ENCODE assay signal across 8 cellular contexts in the genomic region with DNA sequence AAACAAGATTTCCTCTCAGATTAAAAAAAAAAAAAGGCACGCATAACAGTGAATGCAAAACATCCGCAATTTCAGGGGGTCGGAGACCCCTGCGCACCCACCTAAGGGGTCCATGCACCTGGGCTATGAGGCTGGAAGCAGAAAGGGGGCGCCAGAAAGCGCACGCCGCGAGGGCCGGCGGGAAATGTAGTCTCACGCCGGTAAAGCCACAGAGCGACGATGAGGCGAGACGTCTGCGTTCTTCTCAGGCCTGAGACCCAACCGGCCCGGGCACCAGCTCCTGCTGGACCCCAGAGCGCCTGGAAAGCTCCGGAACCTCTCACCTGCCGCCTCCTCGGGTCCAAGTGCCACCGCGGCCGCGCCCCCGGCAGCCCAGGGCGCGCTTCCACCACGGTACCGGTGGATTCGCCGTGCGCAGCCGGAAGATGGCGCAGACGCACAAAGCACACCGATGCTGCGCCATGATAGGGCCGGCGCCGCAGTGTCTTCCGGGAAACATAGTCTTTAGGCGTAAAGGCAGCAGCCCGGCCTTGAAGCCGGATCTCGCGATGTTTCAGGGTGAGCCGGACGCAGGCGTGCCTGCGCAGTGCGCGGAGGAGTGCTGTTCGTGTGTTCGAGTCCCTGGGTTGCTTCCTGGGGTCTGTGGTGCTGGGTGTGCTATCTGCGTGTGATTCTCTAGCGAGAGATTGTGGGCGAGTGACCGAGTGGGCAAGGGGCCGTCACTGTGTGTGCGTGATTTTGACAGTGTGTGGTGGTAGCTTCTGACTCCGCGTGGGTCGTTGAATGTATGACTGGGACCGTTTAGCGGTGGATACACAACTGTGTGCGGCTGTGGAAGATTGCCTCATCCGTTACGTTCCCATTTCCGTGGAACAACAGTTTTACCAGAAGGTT. TPM values are rescaled to one million over a fixed set of nuclear protein-coding genes. Genes with fewer than 3 reads are reported as not detected.
DNase-seq lines count a peak whose midpoint lies in the region; ATAC-seq and TF ChIP-seq lines count a peak whose summit lies in the region.

ZNF582 (minus strand) TSS at position 416 of the 894 bp plus-strand sequence. CDS start 1,782 bp downstream, outside the sequence.

- TF ChIP-seq CTCF in HL-60 (IDR thresholded peaks at IDR 0.05; ENCODE audit: insufficient read depth, low read length) (peak; percentile 36), OCI-LY7 (conservative IDR thresholded peaks at IDR 0.05; ENCODE audit: low read length) (0 out of 2 replicates have a peak, but pooled peaks have one; percentile 29), fibroblast of pulmonary artery (IDR thresholded peaks at IDR 0.05; ENCODE audit: low read length, missing control alignments) (peak; percentile 73), natural killer cell (IDR thresholded peaks at IDR 0.05) (peak; percentile 65)

- no TSS peak for BruUV-seq in OCI-LY7 (replicated peaks; lab: Mats Ljungman, UMichigan)

- intact Hi-C loops in CD4-positive, alpha-beta memory T cell (cut with micrococcal nuclease) = loop anchor here (1.0 to 10.0 kb wide), 8 partner anchors 11 to 1914 kb away; partner anchors contain the start of genes ERVK3-1, ZNF264, ZNF329 and ZNF444
- intact Hi-C loops in OCI-LY7 (cut with micrococcal nuclease; ENCODE audit: unreplicated experiment) = no loop called here
- intact Hi-C loops in natural killer cell (cut with micrococcal nuclease) = loop anchor here (1.0 kb wide), 4 partner anchors 10 to 145 kb away; partner anchors contain the start of genes ZFP28 and ZSCAN5A

- H3K79me2 ChIP-seq in OCI-LY7 (ENCODE audit: insufficient read depth, low read depth, low read length) = no peaks in the 10 kb centered on the region

- H3K9me3 Mint-ChIP-seq in CD4-positive, alpha-beta memory T cell = peaks cover 2 to 77% (median 53%) of the 10 kb centered on the region in 8 donors
- H3K9me3 Mint-ChIP-seq in activated T-helper 17 cell treated with anti-CD3 and anti-CD28 coated beads, Interleukin-2, amount 50 U/mL, for 72 hours = peaks cover 28% of the 10 kb centered on the region
- H3K9me3 Mint-ChIP-seq in natural killer cell = peaks cover 5 to 7% of the 10 kb centered on the region in 2 donors

- no peaks in the 10 kb centered on the region for H3K27me3 ChIP-seq in CD4-positive, alpha-beta memory T cell (ENCODE audit: insufficient read depth, low read length)
- no peaks in the 10 kb centered on the region for H3K27me3 ChIP-seq in HL-60 (ENCODE audit: insufficient read depth, poor library complexity, severe bottlenecking)

- peak within 1 kb of the TSS; percentile 92 for H3K27ac ChIP-seq in CD4-positive, alpha-beta memory T cell (ENCODE audit: low read depth, low read length)
- H3K27ac ChIP-seq in HL-60 (replicated peaks) (peak within 1 kb of the TSS; percentile 91), OCI-LY7 (ENCODE audit: low read depth, low read length, poor library complexity, severe bottlenecking) (no peak within 1 kb of the TSS)

- peaks cover 0 to 8% of the 10 kb centered on the region in 2 donors for H3K9me3 ChIP-seq in CD4-positive, alpha-beta memory T cell (ENCODE audit: control insufficient read depth in 1 of 2, low read length in 2 of 2)
- H3K9me3 ChIP-seq in OCI-LY7 (ENCODE audit: low read length) = no peaks in the 10 kb centered on the region

- H3K9me2 ChIP-seq in OCI-LY7 (ENCODE audit: insufficient read depth, low read length) = no peaks in the 10 kb centered on the region

- peaks cover 54 to 71% of the 10 kb centered on the region in 2 donors for H3K36me3 Mint-ChIP-seq in CD4-positive, alpha-beta memory T cell
- peaks cover 56% of the 10 kb centered on the region for H3K36me3 Mint-ChIP-seq in activated T-helper 17 cell treated with anti-CD3 and anti-CD28 coated beads, Interleukin-2, amount 50 U/mL, for 72 hours (ENCODE audit: low read depth)
- H3K36me3 Mint-ChIP-seq in natural killer cell = peaks cover 30% of the 10 kb centered on the region

- H3K36me3 ChIP-seq in CD4-positive, alpha-beta memory T cell (ENCODE audit: insufficient read depth, low read length) = peaks cover 4% of the 10 kb centered on the region
- no peaks in the 10 kb centered on the region for H3K36me3 ChIP-seq in OCI-LY7 (ENCODE audit: insufficient read depth, low read length)

- H4K20me1 ChIP-seq in OCI-LY7 (ENCODE audit: insufficient read depth, low read length) = no peaks in the 10 kb centered on the region

- no peak within 1 kb of the TSS for H3K4me2 ChIP-seq in OCI-LY7 (ENCODE audit: low read length)

- peaks cover 6 to 16% (median 7%) of the 10 kb centered on the region in 4 donors for H3K4me1 Mint-ChIP-seq in CD4-positive, alpha-beta memory T cell
- H3K4me1 Mint-ChIP-seq in activated T-helper 17 cell treated with anti-CD3 and anti-CD28 coated beads, Interleukin-2, amount 50 U/mL, for 72 hours = peaks cover 5% of the 10 kb centered on the region
- peaks cover 11 to 15% of the 10 kb centered on the region in 2 donors for H3K4me1 Mint-ChIP-seq in natural killer cell

- no peaks in the 10 kb centered on the region for H3K27me3 Mint-ChIP-seq in CD4-positive, alpha-beta memory T cell
- H3K27me3 Mint-ChIP-seq in activated T-helper 17 cell treated with anti-CD3 and anti-CD28 coated beads, Interleukin-2, amount 50 U/mL, for 72 hours = no peaks in the 10 kb centered on the region
- no peaks in the 10 kb centered on the region for H3K27me3 Mint-ChIP-seq in natural killer cell (ENCODE audit: low read depth in 2 of 2)

- peak within 1 kb of the TSS; percentile 73 to 87 for H3K4me3 ChIP-seq in CD4-positive, alpha-beta memory T cell (ENCODE audit: low read length in 2 of 2)
- H3K4me3 ChIP-seq in HL-60 (replicated peaks; ENCODE audit: insufficient read depth, low read length) (peak within 1 kb of the TSS; percentile 61), OCI-LY7 (ENCODE audit: low read depth, low read length, poor library complexity, severe bottlenecking) (no peak within 1 kb of the TSS), fibroblast of pulmonary artery (replicated peaks; ENCODE audit: low read depth, low read length) (peak within 1 kb of the TSS; percentile 87)

- ATAC-seq in GM19452 (IDR thresholded peaks at IDR 0.05; ENCODE audit: unreplicated experiment) (peak; percentile 94), natural killer cell (peak; percentile 96 to 98 (median 97))
- ATAC-seq in activated T-helper 17 cell treated with anti-CD3 and anti-CD28 coated beads, Interleukin-2, amount 50 U/mL, for 72 hours (replicated peaks) = peak; percentile 98

- H2AFZ ChIP-seq in OCI-LY7 (ENCODE audit: low read length) = no peak within 1 kb of the TSS

- peak; percentile 90 to 94 (median 93) for DNase-seq in CD4-positive, alpha-beta memory T cell
- DNase-seq in HL-60 (ENCODE audit: low read depth in 1 of 2, low spot score in 1 of 2) (peak; percentile 97), OCI-LY7 (ENCODE audit: low spot score) (no peak), fibroblast of pulmonary artery (ENCODE audit: low read depth) (peak; percentile 98), natural killer cell (peak; percentile 89)
- DNase-seq in stimulated activated naive CD4-positive, alpha-beta T cell (lab: John Stamatoyannopoulos, UW) = peak; percentile 81 to 94 (median 88)

- peaks cover 8% of the 10 kb centered on the region for H3K4me1 ChIP-seq in CD4-positive, alpha-beta memory T cell (ENCODE audit: insufficient read depth, low read length)
- H3K4me1 ChIP-seq in OCI-LY7 (ENCODE audit: insufficient read depth, low read length, poor library complexity, severe bottlenecking) = no peaks in the 10 kb centered on the region

- H3K27ac Mint-ChIP-seq in CD4-positive, alpha-beta memory T cell = peak within 1 kb of the TSS; percentile 83 to 100 (median 95)
- peak within 1 kb of the TSS; percentile 94 for H3K27ac Mint-ChIP-seq in activated T-helper 17 cell treated with anti-CD3 and anti-CD28 coated beads, Interleukin-2, amount 50 U/mL, for 72 hours
- H3K27ac Mint-ChIP-seq in natural killer cell = peak within 1 kb of the TSS; percentile 97 to 99

- CTCF ChIA-PET in CD4-positive, alpha-beta memory T cell (lab: Charles Lee; ENCODE audit: partially characterized antibody) = interaction anchor here (1.2 to 1.6 kb wide), 5 partner anchors 8 to 201 kb away, joined by 3 to 7 read pairs (median 5); partner anchors contain the start of genes ZNF583 and ZNF71
- CTCF ChIA-PET in OCI-LY7 (lab: Charles Lee; ENCODE audit: unreplicated experiment) = no interaction called here

- peak within 1 kb of the TSS; percentile 88 to 100 (median 97) for H3K4me3 Mint-ChIP-seq in CD4-positive, alpha-beta memory T cell
- H3K4me3 Mint-ChIP-seq in activated T-helper 17 cell treated with anti-CD3 and anti-CD28 coated beads, Interleukin-2, amount 50 U/mL, for 72 hours = peak within 1 kb of the TSS; percentile 93
- H3K4me3 Mint-ChIP-seq in natural killer cell = peak within 1 kb of the TSS; percentile 99

- POLR2A ChIA-PET in CD4-positive, alpha-beta memory T cell (lab: Charles Lee; ENCODE audit: partially characterized antibody) = interaction anchor here (0.9 to 4.1 kb wide), 6 partner anchors 10 to 1376 kb away, joined by 3 to 45 read pairs (median 4); partner anchors contain the start of genes ZNF583, ZNF71 and ZSCAN5A
- POLR2A ChIA-PET in OCI-LY7 (lab: Charles Lee) = interaction anchor here (0.7 kb wide), 1 partner anchor 801 kb away, joined by 3 read pairs; no protein-coding TSS in a partner anchor

RNA-seq across cellular contexts. Expression of gene ZNF582, which starts in this region (rescaled TPM):
- total RNA-seq in CD4-positive, alpha-beta memory T cell = 1 to 10 TPM; 7.3 to 7.8 TPM
- 1 to 10 TPM; 3.0 to 6.5 TPM for polyA plus RNA-seq in CD4-positive, alpha-beta memory T cell
- total RNA-seq in OCI-LY7 (2014; rRNA removed; shearing (Covaris generic)) = not detected in 2 replicates
- total RNA-seq in OCI-LY7 (2022) (0.20 TPM in 1 of 2 replicates, not detected in the other), natural killer cell (1 to 10 TPM; 1.3 to 3.3 (median 2.8) TPM)
- 1 to 10 TPM; 1.1 to 1.9 TPM for total RNA-seq in activated T-helper 17 cell treated with anti-CD3 and anti-CD28 coated beads, Interleukin-2, amount 50 U/mL, for 72 hours
